14 cellular contexts compared by ENCODE assay signal in genomic region chr1:153661111-153661708, GRCh38. TPM values are rescaled to one million over a fixed set of nuclear protein-coding genes. Genes with fewer than 3 reads are reported as not detected.
DNase-seq lines count a peak whose midpoint lies in the region; ATAC-seq and TF ChIP-seq lines count a peak whose summit lies in the region.
"Had no signal": no experiment of that assay in that cellular context is flagged by ENCODE, and none has a peak within 500 bp of the region (broad histone marks: within the 10 kb centered on the region; RNA-seq: fewer than 3 reads in every experiment).

No MANE protein-coding gene starts in this region.

- H3K27me3 ChIP-seq in ectodermal cell (ENCODE audit: control insufficient read depth, insufficient read depth, low read length, poor library complexity, severe bottlenecking) (no peaks in the 10 kb centered on the region), stomach (no peaks in the 10 kb centered on the region)
- H3K27me3 ChIP-seq: SJCRH30, thyroid gland had no signal

- intact Hi-C loops in stomach (cut with DNase I; ENCODE audit: low total_unique reads), result no loop called here

- TF ChIP-seq CTCF in RWPE1 (conservative IDR thresholded peaks at IDR 0.05; ENCODE audit: low read depth), result no peak
- TF ChIP-seq CTCF in stomach (IDR thresholded peaks at IDR 0.05), result no peak

- ATAC-seq in GM21381 (IDR thresholded peaks at IDR 0.05; ENCODE audit: unreplicated experiment) (no peak), HG03159 (IDR thresholded peaks at IDR 0.05; ENCODE audit: unreplicated experiment) (no peak), HG02840 (IDR thresholded peaks at IDR 0.05; ENCODE audit: low FRiP score, unreplicated experiment) (no peak)
- ATAC-seq: left colon had no signal

- no peak overlapping the region for H3K4me3 ChIP-seq in ectodermal cell (ENCODE audit: insufficient read depth, low read depth, low read length)
- no peak overlapping the region for H3K4me3 ChIP-seq in stomach
- H3K4me3 ChIP-seq: coronary artery, prostate gland, SJCRH30, thyroid gland had no signal

- POLR2A ChIA-PET in RWPE1 (lab: Yijun Ruan, JAX; ENCODE audit: low non-redundant PET), result no interaction called here

- H3K4me1 ChIP-seq in ectodermal cell (ENCODE audit: control insufficient read depth, insufficient read depth, low read length) (no peaks in the 10 kb centered on the region), stomach (peaks cover 5 to 30% (median 18%) of the 10 kb centered on the region in 4 donors)
- H3K4me1 ChIP-seq: prostate gland, SJCRH30 had no signal

- 72 to 76% methylated on average over 9 of the region's 9 CpGs for WGBS in ectodermal cell, 2 experiments
- WGBS in stomach, 5 donors, result 55 to 63% (median 61%) methylated on average over 8 to 9 of the region's 9 CpGs

- peak overlapping the region; percentile 88 for H3K27ac ChIP-seq in RWPE1
- peak overlapping the region; percentile 22 for H3K27ac ChIP-seq in ectodermal cell (ENCODE audit: insufficient read depth, low read depth, low read length, poor library complexity, severe bottlenecking)
- H3K27ac ChIP-seq in stomach, result peak overlapping the region in 3 of 5 donors; percentile 12 to 37 (median 17)
- H3K27ac ChIP-seq: coronary artery, prostate gland, SJCRH30, thyroid gland had no signal

- H3K36me3 ChIP-seq in ectodermal cell (ENCODE audit: control insufficient read depth, insufficient read depth, low read length) (peaks cover 39% of the 10 kb centered on the region), stomach (peaks cover 53 to 62% (median 58%) of the 10 kb centered on the region in 4 donors)

- no peaks in the 10 kb centered on the region for H3K9me3 ChIP-seq in ectodermal cell (ENCODE audit: control insufficient read depth, low read length)
- H3K9me3 ChIP-seq in stomach, result no peaks in the 10 kb centered on the region
- H3K9me3 ChIP-seq: prostate gland, SJCRH30, thyroid gland had no signal

- TF ChIP-seq POLR2A in stomach (IDR thresholded peaks at IDR 0.05), result no peak

- peak; percentile 42 for DNase-seq in activated effector memory CD4-positive, alpha-beta T cell treated with anti-CD3 and anti-CD28 coated beads, Interleukin-2, amount 50 U/mL, for 16 hours
- DNase-seq in activated effector memory CD4-positive, alpha-beta T cell treated with Interleukin-2 at 50 U/mL for 16 hours, result no peak
- DNase-seq in RWPE1 (ENCODE audit: low spot score), result no peak
- DNase-seq in stomach, result no peak
- DNase-seq: left colon, NCI-H226, SJCRH30, thyroid gland had no signal

- no peak for TF ChIP-seq EP300 in stomach (IDR thresholded peaks at IDR 0.05)

- CTCF ChIA-PET in RWPE1 (lab: Yijun Ruan, JAX), result no interaction called here

RNA-seq across cellular contexts. Expression of gene SNAPIN, which starts 2.7 kb away (rescaled TPM):
- 35.0 TPM for polyA plus RNA-seq in ectodermal cell (2013, experiment 1 of 4)
- 39.7 TPM for polyA plus RNA-seq in ectodermal cell (2013, experiment 2 of 4)
- polyA plus RNA-seq in ectodermal cell (2013, experiment 3 of 4), result 43.8 TPM
- polyA plus RNA-seq in ectodermal cell (2013, experiment 4 of 4), result 44.1 TPM
- total RNA-seq in stomach, result 10 to 100 TPM; 14.9 to 82.9 (median 15.6) TPM
- polyA plus RNA-seq in stomach, result 10 to 100 TPM; 29.4 to 35.5 (median 29.5) TPM

RNA-seq across cellular contexts. Expression of gene ILF2, which starts 9.6 kb away (rescaled TPM):
- 464 TPM for polyA plus RNA-seq in ectodermal cell (2013, experiment 1 of 4)
- polyA plus RNA-seq in ectodermal cell (2013, experiment 2 of 4), result 424 TPM
- 375 TPM for polyA plus RNA-seq in ectodermal cell (2013, experiment 3 of 4)
- polyA plus RNA-seq in ectodermal cell (2013, experiment 4 of 4), result 419 TPM
- total RNA-seq in stomach, result 100 to 1,000 TPM in 1 of 5 donors, 10 to 100 TPM in 4; 17.1 to 138 (median 41.5) TPM
- polyA plus RNA-seq in stomach, result 100 to 1,000 TPM in 1 of 3 donors, 10 to 100 TPM in 2; 49.1 to 103 (median 98.9) TPM

RNA-seq across cellular contexts. Expression of gene NPR1, which starts 17.3 kb away (rescaled TPM):
- polyA plus RNA-seq in ectodermal cell (2013, experiment 1 of 4), result 0.63 TPM
- polyA plus RNA-seq in ectodermal cell (2013, experiment 2 of 4), result 0.43 TPM
- polyA plus RNA-seq in ectodermal cell (2013, experiment 3 of 4), result 0.37 TPM
- polyA plus RNA-seq in ectodermal cell (2013, experiment 4 of 4), result 0.24 TPM
- 10 to 100 TPM in 2 of 5 donors, 1 to 10 TPM in 3; 5.4 to 39.7 (median 6.6) TPM for total RNA-seq in stomach
- 1 to 10 TPM; 1.4 to 5.7 (median 2.4) TPM for polyA plus RNA-seq in stomach

RNA-seq across cellular contexts. Expression of gene CHTOP, which starts 27.3 kb away (rescaled TPM):
- polyA plus RNA-seq in ectodermal cell (2013, experiment 1 of 4), result 141 TPM
- 153 TPM for polyA plus RNA-seq in ectodermal cell (2013, experiment 2 of 4)
- polyA plus RNA-seq in ectodermal cell (2013, experiment 3 of 4), result 117 TPM
- 130 TPM for polyA plus RNA-seq in ectodermal cell (2013, experiment 4 of 4)
- 100 to 1,000 TPM in 1 of 5 donors, 10 to 100 TPM in 4; 21.7 to 111 (median 74.3) TPM for total RNA-seq in stomach
- 10 to 100 TPM; 41.3 to 53.2 (median 46.0) TPM for polyA plus RNA-seq in stomach

RNA-seq across cellular contexts. Expression of gene S100A1, which starts 33.0 kb away (rescaled TPM):
- not detected for polyA plus RNA-seq in ectodermal cell (2013, experiment 1 of 4)
- 0.76 TPM for polyA plus RNA-seq in ectodermal cell (2013, experiment 2 of 4)
- 1.5 TPM for polyA plus RNA-seq in ectodermal cell (2013, experiment 3 of 4)
- polyA plus RNA-seq in ectodermal cell (2013, experiment 4 of 4), result not detected
- total RNA-seq in stomach, result not detected
- 10 to 100 TPM in 2 of 3 donors, 1 to 10 TPM in 1; 5.7 to 64.8 (median 45.5) TPM for polyA plus RNA-seq in stomach

Comparison
In these comparisons a context has a peak if more than half of its experiments do, and no peak if none do; other contexts are left out.
1. H3K27ac ChIP-seq: peak in every context shown above with its lines; median percentile 88 in RWPE1; 22 in ectodermal cell; 17 in stomach.